In genomic region chr1:23553896-23554480, GRCh38 we compare ENCODE assay signal across 8 cellular contexts. TPM values are rescaled to one million over a fixed set of nuclear protein-coding genes. Genes with fewer than 3 reads are reported as not detected.
A peak's percentile ranks its signal among the peaks of the same experiment; 100 is the strongest.
DNase-seq lines count a peak whose midpoint lies in the region; TF ChIP-seq lines count a peak whose summit lies in the region.

No MANE protein-coding gene starts in this region.

- H3K27ac ChIP-seq in A673 (ENCODE audit: low read depth, low read length, poor library complexity, severe bottlenecking) (peak overlapping the region; percentile 99), breast epithelium (peak overlapping the region; percentile 93 to 94), mucosa of rectum (ENCODE audit: low read depth in 2 of 2, low read length in 2 of 2) (peak overlapping the region; percentile 93 to 95)

- in situ Hi-C loops in GM13976 (cut with MboI; ENCODE audit: low sequenced_read_pairs, unreplicated experiment) = no loop called here

- H3K27me3 ChIP-seq in A673 (replicated peaks; ENCODE audit: insufficient read depth, low read depth, low read length, poor library complexity) = no peaks in the 10 kb centered on the region
- no peaks in the 10 kb centered on the region for H3K27me3 ChIP-seq in breast epithelium
- H3K27me3 ChIP-seq in mucosa of rectum (ENCODE audit: control insufficient read depth in 2 of 2, insufficient read depth in 2 of 2, low read length in 2 of 2) = no peaks in the 10 kb centered on the region

- H3K36me3 ChIP-seq in A673 (ENCODE audit: insufficient read depth, low read length, poor library complexity, severe bottlenecking) = peaks cover 12% of the 10 kb centered on the region
- H3K36me3 ChIP-seq in breast epithelium = no peaks in the 10 kb centered on the region
- peaks cover 5 to 8% of the 10 kb centered on the region in 2 donors for H3K36me3 ChIP-seq in mucosa of rectum (ENCODE audit: control insufficient read depth in 2 of 2, insufficient read depth in 2 of 2, low read length in 2 of 2)

- CTCF ChIA-PET in A673 (lab: Charles Lee) = interaction anchor here (0.6 to 6.9 kb wide), 7 partner anchors 10 to 350 kb away, joined by 4 to 36 read pairs (median 4); partner anchors contain the start of gene E2F2

- H3K9me3 ChIP-seq in A673 (ENCODE audit: low read depth, low read length, poor library complexity, severe bottlenecking) (no peaks in the 10 kb centered on the region), breast epithelium (no peaks in the 10 kb centered on the region), mucosa of rectum (ENCODE audit: control insufficient read depth in 2 of 2, low read length in 2 of 2) (no peaks in the 10 kb centered on the region)

- H3K4me1 ChIP-seq in A673 (ENCODE audit: insufficient read depth, low read length, poor library complexity, severe bottlenecking) (peaks cover 55% of the 10 kb centered on the region), breast epithelium (no peaks in the 10 kb centered on the region), mucosa of rectum (ENCODE audit: control insufficient read depth in 2 of 2, insufficient read depth in 2 of 2, low read length in 2 of 2) (peaks cover 35 to 51% of the 10 kb centered on the region in 2 donors)

- peak overlapping the region; percentile 44 for H3K4me3 ChIP-seq in A673 (ENCODE audit: low read depth, low read length, poor library complexity, severe bottlenecking)
- peak overlapping the region; percentile 69 for H3K4me3 ChIP-seq in Jurkat, Clone E6-1 (ENCODE audit: low read length)
- H3K4me3 ChIP-seq in breast epithelium = peak overlapping the region; percentile 67 to 79 (median 68)
- H3K4me3 ChIP-seq in mucosa of rectum (ENCODE audit: low read length in 2 of 2) = peak overlapping the region; percentile 63 to 72

- H3K9ac ChIP-seq in mucosa of rectum (ENCODE audit: low read depth in 1 of 2, low read length in 2 of 2) = peak overlapping the region; percentile 87 to 89

- intact Hi-C loops in A673 (cut with micrococcal nuclease; ENCODE audit: unreplicated experiment) (no loop called here), breast epithelium (cut with DNase I; ENCODE audit: low total_unique reads) (loop anchor here (2.0 kb wide), 1 partner anchor 83 kb away; no protein-coding TSS in a partner anchor)

- TF ChIP-seq POLR2A in breast epithelium (IDR thresholded peaks at IDR 0.05) = no peak

- no peak for TF ChIP-seq CTCF in A673 (conservative IDR thresholded peaks at IDR 0.05; ENCODE audit: low read depth, low read length)
- TF ChIP-seq CTCF in breast epithelium (IDR thresholded peaks at IDR 0.05) = no peak
- TF ChIP-seq CTCF in GM13976 (IDR thresholded peaks at IDR 0.05; ENCODE audit: borderline replicate concordance, control extremely low read depth, extremely low read depth, insufficient read depth, missing control alignments) = no peak

- BruUV-seq in A673 (replicated peaks; lab: Mats Ljungman, UMichigan) = no TSS peak

- POLR2A ChIA-PET in A673 (lab: Charles Lee; ENCODE audit: low non-redundant PET) = interaction anchor here (0.6 to 0.9 kb wide), 3 partner anchors 43 to 398 kb away, joined by 3 to 11 read pairs (median 6); partner anchors contain the start of gene RPL11

- no peak for DNase-seq in A673 (ENCODE audit: low spot score)
- no peak for DNase-seq in Jurkat, Clone E6-1 (ENCODE audit: low read depth, low spot score)
- no peak for DNase-seq in breast epithelium (ENCODE audit: low spot score in 2 of 2)
- DNase-seq in NCI-H1436 (lab: John Stamatoyannopoulos, UW) = no peak
- no peak for DNase-seq in NCI-H146 (lab: John Stamatoyannopoulos, UW)
- no peak for DNase-seq in HPDE6-E6E7 (ENCODE audit: extremely low spot score)
- no peak for DNase-seq in GM13976 (ENCODE audit: low spot score)

RNA-seq across cellular contexts. Expression of gene ID3, which starts 5.3 kb away (rescaled TPM):
- total RNA-seq in A673 (2021) = 102 and 140 TPM in 2 replicates
- polyA plus RNA-seq in Jurkat, Clone E6-1 (2012; ENCODE audit: insufficient read depth, insufficient read length) = 164 TPM
- total RNA-seq in breast epithelium = 100 to 1,000 TPM in 1 of 3 donors, 10 to 100 TPM in 2; 79.9 to 133 (median 90.9) TPM

RNA-seq across cellular contexts. Expression of gene E2F2, which starts 23.0 kb away (rescaled TPM):
- total RNA-seq in A673 (2021) (45.0 and 46.1 TPM in 2 replicates), breast epithelium (under 1 TPM; under 0.01 to 0.73 (median 0.33) TPM)
- 18.2 TPM for polyA plus RNA-seq in Jurkat, Clone E6-1 (2012; ENCODE audit: insufficient read depth, insufficient read length)

Comparison
In these comparisons a context has a peak if more than half of its experiments do, and no peak if none do; other contexts are left out.
1. RNA of gene E2F2, which starts 23.0 kb away (total RNA-seq): 45.0 to 46.1 TPM in A673; under 0.01 to 0.73 TPM in breast epithelium; every median in the first group is over 10 times any median in the second.
2. Peak in every context shown above with its lines, with median percentiles within 50 percentile points of each other: H3K27ac ChIP-seq and H3K4me3 ChIP-seq.